37 cellular contexts compared by ENCODE assay signal in the genomic region with DNA sequence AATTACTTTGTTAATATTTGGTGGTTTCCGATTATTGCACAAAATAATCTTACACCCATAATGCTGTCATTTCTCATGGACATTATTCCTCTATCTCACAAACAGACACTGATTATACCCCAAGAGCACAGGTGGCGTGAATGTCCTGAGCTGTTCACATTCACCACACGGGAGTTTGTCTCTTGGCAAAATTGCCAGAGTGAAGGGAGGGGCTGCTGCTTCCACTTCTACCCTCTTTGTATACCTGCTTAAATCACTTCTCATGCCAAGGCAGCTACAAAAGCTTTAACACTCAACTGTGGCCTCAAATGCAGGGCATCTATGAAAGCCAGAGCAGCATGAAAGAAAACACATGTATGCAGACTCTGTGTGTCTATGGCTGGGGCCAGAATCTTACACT. TPM values are rescaled to one million over a fixed set of nuclear protein-coding genes. Genes with fewer than 3 reads are reported as not detected.
"Had no signal": no experiment of that assay in that cellular context is flagged by ENCODE, and none has a peak within 500 bp of the region (broad histone marks: within the 10 kb centered on the region; RNA-seq: fewer than 3 reads in every experiment).

No MANE protein-coding gene starts in this region.

- H3K27ac Mint-ChIP-seq: activated CD4-positive, alpha-beta memory T cell treated with anti-CD3 and anti-CD28 coated beads for 36 hours; activated CD4-positive, alpha-beta T cell treated with anti-CD3 and anti-CD28 coated beads for 36 hours; activated CD4-positive, alpha-beta T cell treated with anti-CD3 and anti-CD28 coated beads, Interleukin-2, amount 10 ng/mL, durations not matched to agents 24 days and 14 days; activated CD8-positive, alpha-beta memory T cell treated with anti-CD3 and anti-CD28 coated beads, Interleukin-2, amount 10 ng/mL, durations not matched to agents 7 days and 5 days; activated CD8-positive, alpha-beta T cell treated with anti-CD3 and anti-CD28 coated beads, Interleukin-2, amount 10 ng/mL, durations not matched to agents 7 days and 5 days; activated naive CD4-positive, alpha-beta T cell treated with anti-CD3 and anti-CD28 coated beads for 36 hours; activated naive CD4-positive, alpha-beta T cell treated with anti-CD3 and anti-CD28 coated beads, Interleukin-2, amount 50 U/mL, for 24 hours; activated naive CD8-positive, alpha-beta T cell treated with anti-CD3 and anti-CD28 coated beads for 36 hours; activated naive CD8-positive, alpha-beta T cell treated with anti-CD3 and anti-CD28 coated beads, Interleukin-2, amount 50 U/mL, for 24 hours; activated T-cell treated with anti-CD3 and anti-CD28 coated beads, Interleukin-2, amount 50 U/mL, for 24 hours; activated T-helper 2 cell treated with anti-CD3 and anti-CD28 coated beads, Interferon-gamma antibody, Interleukin-2, Interleukin-4, amounts not matched to agents 10 μg/mL and 5 μg/mL and 100 μg/mL, durations not matched to agents 14 hours and 24 hours and 36 hours; dendritic cell treated with granulocyte-macrophage colony-stimulating factor and Interleukin-4, amounts not matched to agents 40 ng/mL and 50 ng/mL, for 4 days; endodermal cell; T-helper 2 cell treated with Interferon-gamma antibody and Interleukin-4, amounts not matched to agents 5 μg/mL and 100 μg/mL, for 36 hours had no signal

- H3K27ac ChIP-seq: adrenal gland, body of pancreas, coronary artery, dorsolateral prefrontal cortex, esophagus muscularis mucosa, foreskin keratinocyte, heart right ventricle, hepatocyte had no signal

- H3K79me2 ChIP-seq: hepatocyte had no signal

- DNase-seq: activated CD4-positive, alpha-beta memory T cell treated with anti-CD3 and anti-CD28 coated beads for 36 hours; activated CD4-positive, alpha-beta T cell treated with anti-CD3 and anti-CD28 coated beads for 36 hours; activated CD4-positive, alpha-beta T cell treated with anti-CD3 and anti-CD28 coated beads, Interleukin-2, amount 10 ng/mL, durations not matched to agents 24 days and 14 days; activated CD4-positive, CD25-positive, alpha-beta regulatory T cell; activated CD4-positive, CD25-positive, alpha-beta regulatory T cell treated with anti-CD3 and anti-CD28 coated beads, Interleukin-2, amount 50 U/mL, for 72 hours; activated CD8-positive, alpha-beta memory T cell treated with anti-CD3 and anti-CD28 coated beads, Interleukin-2, amount 10 ng/mL, durations not matched to agents 7 days and 5 days; activated CD8-positive, alpha-beta memory T cell treated with anti-CD3 and anti-CD28 coated beads, Interleukin-2, amount 50 U/mL, for 4 hours; activated CD8-positive, alpha-beta T cell treated with anti-CD3 and anti-CD28 coated beads, Interleukin-2, amount 10 ng/mL, durations not matched to agents 7 days and 5 days; activated effector memory CD4-positive, alpha-beta T cell treated with anti-CD3 and anti-CD28 coated beads, Interleukin-2, amount 50 U/mL, for 16 hours; activated naive CD4-positive, alpha-beta T cell treated with anti-CD3 and anti-CD28 coated beads for 36 hours; activated naive CD8-positive, alpha-beta T cell treated with anti-CD3 and anti-CD28 coated beads for 36 hours; activated naive CD8-positive, alpha-beta T cell treated with anti-CD3 and anti-CD28 coated beads, Interleukin-2, amount 50 U/mL, for 24 hours; activated T-cell treated with anti-CD3 and anti-CD28 coated beads, Interleukin-2, amount 50 U/mL, for 24 hours; adrenal gland; amygdala; aorta; body of pancreas; caudate nucleus; cerebellar nuclear complex; dorsolateral prefrontal cortex; effector memory CD4-positive, alpha-beta T cell; endodermal cell; foreskin keratinocyte; gastrocnemius medialis; glutamatergic neuron; heart right ventricle; T-helper 1 cell; T-helper 17 cell; T1000 had no signal

- H3K27me3 ChIP-seq: adrenal gland, body of pancreas, dorsolateral prefrontal cortex, esophagus muscularis mucosa, foreskin keratinocyte, gastrocnemius medialis, heart right ventricle, hepatocyte had no signal

- H3K4me2 ChIP-seq: hepatocyte had no signal

- H3K4me3 ChIP-seq: adrenal gland, body of pancreas, coronary artery, dorsolateral prefrontal cortex, esophagus muscularis mucosa, gastrocnemius medialis, heart right ventricle, hepatocyte had no signal

- H3K36me3 Mint-ChIP-seq: activated CD4-positive, alpha-beta memory T cell treated with anti-CD3 and anti-CD28 coated beads for 36 hours; activated CD8-positive, alpha-beta memory T cell treated with anti-CD3 and anti-CD28 coated beads, Interleukin-2, amount 10 ng/mL, durations not matched to agents 7 days and 5 days; activated naive CD8-positive, alpha-beta T cell treated with anti-CD3 and anti-CD28 coated beads for 36 hours had no signal

- H3K4me3 Mint-ChIP-seq: activated CD4-positive, alpha-beta memory T cell treated with anti-CD3 and anti-CD28 coated beads for 36 hours; activated CD4-positive, alpha-beta T cell treated with anti-CD3 and anti-CD28 coated beads for 36 hours; activated CD4-positive, alpha-beta T cell treated with anti-CD3 and anti-CD28 coated beads, Interleukin-2, amount 10 ng/mL, durations not matched to agents 24 days and 14 days; activated CD8-positive, alpha-beta memory T cell treated with anti-CD3 and anti-CD28 coated beads, Interleukin-2, amount 10 ng/mL, durations not matched to agents 7 days and 5 days; activated CD8-positive, alpha-beta T cell treated with anti-CD3 and anti-CD28 coated beads, Interleukin-2, amount 10 ng/mL, durations not matched to agents 7 days and 5 days; activated naive CD4-positive, alpha-beta T cell treated with anti-CD3 and anti-CD28 coated beads for 36 hours; activated naive CD4-positive, alpha-beta T cell treated with anti-CD3 and anti-CD28 coated beads, Interleukin-2, amount 50 U/mL, for 24 hours; activated naive CD8-positive, alpha-beta T cell treated with anti-CD3 and anti-CD28 coated beads for 36 hours; activated naive CD8-positive, alpha-beta T cell treated with anti-CD3 and anti-CD28 coated beads, Interleukin-2, amount 50 U/mL, for 24 hours; activated T-cell treated with anti-CD3 and anti-CD28 coated beads, Interleukin-2, amount 50 U/mL, for 24 hours; dendritic cell treated with granulocyte-macrophage colony-stimulating factor and Interleukin-4, amounts not matched to agents 40 ng/mL and 50 ng/mL, for 4 days; endodermal cell; T-helper 17 cell; T-helper 2 cell treated with Interferon-gamma antibody and Interleukin-4, amounts not matched to agents 5 μg/mL and 100 μg/mL, for 36 hours had no signal

- H2AFZ ChIP-seq: hepatocyte had no signal

- H3K4me1 Mint-ChIP-seq: activated CD4-positive, alpha-beta T cell treated with anti-CD3 and anti-CD28 coated beads for 36 hours; activated CD4-positive, alpha-beta T cell treated with anti-CD3 and anti-CD28 coated beads, Interleukin-2, amount 10 ng/mL, durations not matched to agents 24 days and 14 days; activated CD8-positive, alpha-beta memory T cell treated with anti-CD3 and anti-CD28 coated beads, Interleukin-2, amount 10 ng/mL, durations not matched to agents 7 days and 5 days; activated naive CD8-positive, alpha-beta T cell treated with anti-CD3 and anti-CD28 coated beads, Interleukin-2, amount 50 U/mL, for 24 hours; endodermal cell; T-helper 17 cell had no signal

- H3K4me1 ChIP-seq: adrenal gland, body of pancreas, esophagus muscularis mucosa, foreskin keratinocyte, gastrocnemius medialis had no signal

- H3K9me3 ChIP-seq: adrenal gland, body of pancreas, esophagus muscularis mucosa, gastrocnemius medialis, heart right ventricle had no signal

- ATAC-seq: activated CD4-positive, alpha-beta T cell treated with anti-CD3 and anti-CD28 coated beads for 36 hours; activated CD8-positive, alpha-beta memory T cell treated with anti-CD3 and anti-CD28 coated beads, Interleukin-2, amount 10 ng/mL, durations not matched to agents 7 days and 5 days; activated CD8-positive, alpha-beta T cell treated with anti-CD3 and anti-CD28 coated beads, Interleukin-2, amount 10 ng/mL, durations not matched to agents 7 days and 5 days; activated naive CD8-positive, alpha-beta T cell treated with anti-CD3 and anti-CD28 coated beads, Interleukin-2, amount 50 U/mL, for 24 hours; body of pancreas; foreskin keratinocyte; T-helper 17 cell had no signal

- H3K9me3 Mint-ChIP-seq: activated CD4-positive, alpha-beta memory T cell treated with anti-CD3 and anti-CD28 coated beads for 36 hours; activated CD4-positive, alpha-beta T cell treated with anti-CD3 and anti-CD28 coated beads, Interleukin-2, amount 10 ng/mL, durations not matched to agents 24 days and 14 days; activated naive CD4-positive, alpha-beta T cell treated with anti-CD3 and anti-CD28 coated beads for 36 hours; activated naive CD4-positive, alpha-beta T cell treated with anti-CD3 and anti-CD28 coated beads, Interleukin-2, amount 50 U/mL, for 24 hours; activated naive CD8-positive, alpha-beta T cell treated with anti-CD3 and anti-CD28 coated beads for 36 hours; activated naive CD8-positive, alpha-beta T cell treated with anti-CD3 and anti-CD28 coated beads, Interleukin-2, amount 50 U/mL, for 24 hours; activated T-cell treated with anti-CD3 and anti-CD28 coated beads, Interleukin-2, amount 50 U/mL, for 24 hours; activated T-helper 2 cell treated with anti-CD3 and anti-CD28 coated beads, Interferon-gamma antibody, Interleukin-2, Interleukin-4, amounts not matched to agents 10 μg/mL and 5 μg/mL and 100 μg/mL, durations not matched to agents 14 hours and 24 hours and 36 hours; dendritic cell treated with granulocyte-macrophage colony-stimulating factor and Interleukin-4, amounts not matched to agents 40 ng/mL and 50 ng/mL, for 4 days; endodermal cell; T-helper 2 cell treated with Interferon-gamma antibody and Interleukin-4, amounts not matched to agents 5 μg/mL and 100 μg/mL, for 36 hours had no signal

RNA-seq across cellular contexts. Expression of a gene that starts 41.9 kb away (rescaled TPM):
- total RNA-seq: epithelial cell of proximal tubule, foreskin keratinocyte, gastrocnemius medialis, hepatocyte had no signal
- polyA plus RNA-seq: hepatocyte had no signal
